ENCODE assay signal across 8 cellular contexts in the genomic region with DNA sequence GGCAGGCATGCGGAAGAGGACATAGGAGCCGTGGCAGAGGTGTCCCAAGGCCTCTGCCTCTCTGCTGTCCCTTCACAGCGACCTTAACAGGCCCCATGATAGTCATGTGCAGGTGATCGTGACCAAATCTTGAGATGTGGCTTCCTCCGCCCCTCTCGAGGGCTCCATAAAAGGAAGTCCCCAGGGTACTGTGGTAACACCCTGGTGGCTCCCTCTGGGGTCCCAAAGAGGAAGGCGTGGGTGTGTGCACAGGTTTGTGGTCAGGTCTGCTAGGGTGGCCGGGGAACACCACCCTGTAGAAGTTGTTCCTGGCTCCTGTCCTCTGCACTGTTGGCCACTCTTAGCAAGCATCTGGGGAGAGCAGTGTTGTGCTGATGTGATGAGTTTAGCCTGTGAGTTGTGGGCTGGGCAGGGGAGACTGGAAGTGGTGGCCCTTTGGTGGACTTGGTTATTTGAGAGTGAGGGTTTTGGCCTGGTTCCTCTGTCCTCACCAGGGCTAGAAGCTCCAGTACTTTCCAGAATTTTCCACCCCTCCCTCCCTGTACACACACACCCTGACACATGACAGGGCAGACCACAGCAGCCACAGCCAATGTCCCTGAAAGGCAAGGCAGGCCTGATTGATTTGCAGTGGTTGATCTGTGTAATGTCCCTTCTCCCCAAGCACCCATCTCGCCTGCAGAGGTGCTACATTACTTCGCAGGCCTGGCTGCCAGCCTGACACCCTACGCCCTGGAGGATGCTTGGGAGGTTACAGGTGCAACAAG.
A peak's percentile ranks its signal among the peaks of the same experiment; 100 is the strongest.
DNase-seq lines count a peak whose midpoint lies in the region; ATAC-seq and TF ChIP-seq lines count a peak whose summit lies in the region.

No MANE protein-coding gene starts in this region.

- TF ChIP-seq CTCF in GM12873 (IDR thresholded peaks at IDR 0.05; ENCODE audit: insufficient read depth, low read depth, low read length, missing control alignments) (peak; percentile 33), lower leg skin (IDR thresholded peaks at IDR 0.05) (no peak)

- WGBS in lower leg skin, 2 donors: 59 to 75% methylated on average over 11 of the region's 11 CpGs

- peaks cover 8 to 9% of the 10 kb centered on the region in 2 donors for H3K9me3 Mint-ChIP-seq in activated naive CD4-positive, alpha-beta T cell treated with anti-CD3 and anti-CD28 coated beads, Interleukin-2, amount 50 U/mL, for 72 hours

- H3K27ac Mint-ChIP-seq in activated naive CD4-positive, alpha-beta T cell treated with anti-CD3 and anti-CD28 coated beads, Interleukin-2, amount 50 U/mL, for 72 hours: no peak overlapping the region

- peaks cover 6% of the 10 kb centered on the region in 2 donors for H3K36me3 Mint-ChIP-seq in activated naive CD4-positive, alpha-beta T cell treated with anti-CD3 and anti-CD28 coated beads, Interleukin-2, amount 50 U/mL, for 72 hours

- no peak overlapping the region for H3K4me3 ChIP-seq in lower leg skin (ENCODE audit: low read depth, poor library complexity, severe bottlenecking)

- ATAC-seq in GM21360 (IDR thresholded peaks at IDR 0.05; ENCODE audit: unreplicated experiment): peak; percentile 91
- ATAC-seq in HG03469 (IDR thresholded peaks at IDR 0.05; ENCODE audit: unreplicated experiment): peak; percentile 93
- peak; percentile 41 to 83 for ATAC-seq in activated naive CD4-positive, alpha-beta T cell treated with anti-CD3 and anti-CD28 coated beads, Interleukin-2, amount 50 U/mL, for 72 hours

- TF ChIP-seq POLR2A in lower leg skin (IDR thresholded peaks at IDR 0.05): no peak

- DNase-seq in activated naive CD4-positive, alpha-beta T cell treated with anti-CD3 and anti-CD28 coated beads, Interleukin-2, amount 50 U/mL, for 72 hours (ENCODE audit: low spot score in 2 of 2): peak in 1 of 2 donors; percentile 62
- DNase-seq in NCI-H2107 (lab: John Stamatoyannopoulos, UW): no peak
- DNase-seq in stimulated activated CD4-positive, alpha-beta T cell treated with anti-CD3 and anti-CD28 coated beads, Interleukin-12 subunit alpha, Interleukin-12 subunit beta, amount 100 ng/mL, for 4 hours: no peak
- DNase-seq in lower leg skin (ENCODE audit: low spot score in 2 of 2): no peak
- no peak for DNase-seq in cardiac septum (ENCODE audit: low spot score)

- intact Hi-C loops in lower leg skin (cut with DNase I; ENCODE audit: low total_unique reads): no loop called here
- intact Hi-C loops in cardiac septum (cut with DNase I): no loop called here
